In genomic region chr2:183186766-183187165, GRCh38 we compare ENCODE assay signal across 18 cellular contexts.
DNase-seq lines count a peak whose midpoint lies in the region; ATAC-seq, FAIRE-seq and TF ChIP-seq lines count a peak whose summit lies in the region.
"Had no signal": no experiment of that assay in that cellular context is flagged by ENCODE, and none has a peak within 500 bp of the region (broad histone marks: within the 10 kb centered on the region; RNA-seq: fewer than 3 reads in every experiment).

No MANE protein-coding gene starts in this region.

- H3K9me3 Mint-ChIP-seq in stimulated activated naive CD8-positive, alpha-beta T cell treated with anti-CD3 and anti-CD28 coated beads, Interleukin-15, amount 100 ng/mL, for 72 hours, result peaks cover 15 to 24% of the 10 kb centered on the region in 2 donors
- peaks cover 22% of the 10 kb centered on the region for H3K9me3 Mint-ChIP-seq in activated T-helper 1 cell treated with anti-CD3 and anti-CD28 coated beads, Interleukin-12 subunit alpha, Interleukin-12 subunit beta, Interleukin-2, Interleukin-4 antibody, amounts not matched to agents 30 ng/mL and 10 ng/mL and 1 ng/mL, durations not matched to agents 14 hours and 24 hours and 36 hours
- H3K9me3 Mint-ChIP-seq in activated naive CD8-positive, alpha-beta T cell treated with anti-CD3 and anti-CD28 coated beads, Interleukin-2, amount 50 U/mL, for 24 hours, result peaks cover 23% of the 10 kb centered on the region

- peak overlapping the region in 1 of 2 donors; percentile 20 for H3K4me3 Mint-ChIP-seq in stimulated activated naive CD8-positive, alpha-beta T cell treated with anti-CD3 and anti-CD28 coated beads, Interleukin-15, amount 100 ng/mL, for 72 hours
- no peak overlapping the region for H3K4me3 Mint-ChIP-seq in activated T-helper 1 cell treated with anti-CD3 and anti-CD28 coated beads, Interleukin-12 subunit alpha, Interleukin-12 subunit beta, Interleukin-2, Interleukin-4 antibody, amounts not matched to agents 30 ng/mL and 10 ng/mL and 1 ng/mL, durations not matched to agents 14 hours and 24 hours and 36 hours
- peak overlapping the region; percentile 28 for H3K4me3 Mint-ChIP-seq in activated naive CD8-positive, alpha-beta T cell treated with anti-CD3 and anti-CD28 coated beads, Interleukin-2, amount 50 U/mL, for 24 hours
- H3K4me3 Mint-ChIP-seq: CD4-positive, CD25-positive, alpha-beta regulatory T cell; CD8-positive, alpha-beta memory T cell; GM23338; H9 had no signal

- H3K4me3 ChIP-seq in H7 (ENCODE audit: insufficient read depth, low read depth, low read length), result no peak overlapping the region
- H3K4me3 ChIP-seq: GM23338 had no signal

- peaks cover 4% of the 10 kb centered on the region for H3K36me3 ChIP-seq in H7 (replicated peaks; ENCODE audit: control insufficient read depth, insufficient read depth, low read length)
- H3K36me3 ChIP-seq: BE2C had no signal

- no peaks in the 10 kb centered on the region for H3K27me3 ChIP-seq in H7 (ENCODE audit: control insufficient read depth, insufficient read depth, low read length)
- H3K27me3 ChIP-seq: BE2C had no signal

- DNase-seq in stimulated activated naive CD8-positive, alpha-beta T cell treated with anti-CD3 and anti-CD28 coated beads, Interleukin-15, Interleukin-2, amounts not matched to agents 100 U/mL and 50 U/mL, for 24 hours, result no peak
- no peak for DNase-seq in stimulated activated naive CD8-positive, alpha-beta T cell treated with anti-CD3 and anti-CD28 coated beads, Interleukin-15, amount 100 ng/mL, for 72 hours
- DNase-seq in activated T-helper 1 cell treated with anti-CD3 and anti-CD28 coated beads, Interleukin-12 subunit alpha, Interleukin-12 subunit beta, Interleukin-2, Interleukin-4 antibody, amounts not matched to agents 30 ng/mL and 10 ng/mL and 1 ng/mL, durations not matched to agents 14 hours and 24 hours and 36 hours (ENCODE audit: low spot score), result no peak
- DNase-seq in activated naive CD8-positive, alpha-beta T cell treated with anti-CD3 and anti-CD28 coated beads, Interleukin-2, amount 50 U/mL, for 24 hours, result no peak
- DNase-seq in H7, result no peak
- no peak for DNase-seq in GM19239 (ENCODE audit: insufficient read length, low spot score)
- no peak for DNase-seq in H54 (ENCODE audit: insufficient read length, low spot score)
- DNase-seq: ACHN; BE2C; C1 segment of cervical spinal cord; CD4-positive, CD25-positive, alpha-beta regulatory T cell; CD8-positive, alpha-beta memory T cell; COR-L47; H9 had no signal

- no peaks in the 10 kb centered on the region for H3K27me3 Mint-ChIP-seq in stimulated activated naive CD8-positive, alpha-beta T cell treated with anti-CD3 and anti-CD28 coated beads, Interleukin-15, amount 100 ng/mL, for 72 hours
- no peaks in the 10 kb centered on the region for H3K27me3 Mint-ChIP-seq in activated T-helper 1 cell treated with anti-CD3 and anti-CD28 coated beads, Interleukin-12 subunit alpha, Interleukin-12 subunit beta, Interleukin-2, Interleukin-4 antibody, amounts not matched to agents 30 ng/mL and 10 ng/mL and 1 ng/mL, durations not matched to agents 14 hours and 24 hours and 36 hours (ENCODE audit: insufficient read depth)
- no peaks in the 10 kb centered on the region for H3K27me3 Mint-ChIP-seq in activated naive CD8-positive, alpha-beta T cell treated with anti-CD3 and anti-CD28 coated beads, Interleukin-2, amount 50 U/mL, for 24 hours
- H3K27me3 Mint-ChIP-seq: CD4-positive, CD25-positive, alpha-beta regulatory T cell; CD8-positive, alpha-beta memory T cell had no signal

- peaks cover 30% of the 10 kb centered on the region for H3K4me1 Mint-ChIP-seq in stimulated activated naive CD8-positive, alpha-beta T cell treated with anti-CD3 and anti-CD28 coated beads, Interleukin-15, amount 100 ng/mL, for 72 hours
- peaks cover 8% of the 10 kb centered on the region for H3K4me1 Mint-ChIP-seq in activated T-helper 1 cell treated with anti-CD3 and anti-CD28 coated beads, Interleukin-12 subunit alpha, Interleukin-12 subunit beta, Interleukin-2, Interleukin-4 antibody, amounts not matched to agents 30 ng/mL and 10 ng/mL and 1 ng/mL, durations not matched to agents 14 hours and 24 hours and 36 hours (ENCODE audit: low read depth)
- peaks cover 29% of the 10 kb centered on the region for H3K4me1 Mint-ChIP-seq in activated naive CD8-positive, alpha-beta T cell treated with anti-CD3 and anti-CD28 coated beads, Interleukin-2, amount 50 U/mL, for 24 hours

- intact Hi-C loops in activated T-helper 1 cell treated with anti-CD3 and anti-CD28 coated beads, Interleukin-12 subunit alpha, Interleukin-12 subunit beta, Interleukin-2, Interleukin-4 antibody, amounts not matched to agents 30 ng/mL and 10 ng/mL and 1 ng/mL, durations not matched to agents 14 hours and 24 hours and 36 hours (cut with micrococcal nuclease), result no loop called here

- ATAC-seq in stimulated activated naive CD8-positive, alpha-beta T cell treated with anti-CD3 and anti-CD28 coated beads, Interleukin-15, Interleukin-2, amounts not matched to agents 100 U/mL and 50 U/mL, for 24 hours, result peak; percentile 66
- ATAC-seq in stimulated activated naive CD8-positive, alpha-beta T cell treated with anti-CD3 and anti-CD28 coated beads, Interleukin-15, amount 100 ng/mL, for 72 hours, result no peak
- peak; percentile 77 for ATAC-seq in activated naive CD8-positive, alpha-beta T cell treated with anti-CD3 and anti-CD28 coated beads, Interleukin-2, amount 50 U/mL, for 24 hours
- ATAC-seq: HepG2 had no signal

- no peak overlapping the region for H3K27ac Mint-ChIP-seq in stimulated activated naive CD8-positive, alpha-beta T cell treated with anti-CD3 and anti-CD28 coated beads, Interleukin-15, amount 100 ng/mL, for 72 hours
- peak overlapping the region; percentile 24 for H3K27ac Mint-ChIP-seq in activated T-helper 1 cell treated with anti-CD3 and anti-CD28 coated beads, Interleukin-12 subunit alpha, Interleukin-12 subunit beta, Interleukin-2, Interleukin-4 antibody, amounts not matched to agents 30 ng/mL and 10 ng/mL and 1 ng/mL, durations not matched to agents 14 hours and 24 hours and 36 hours
- H3K27ac Mint-ChIP-seq in activated naive CD8-positive, alpha-beta T cell treated with anti-CD3 and anti-CD28 coated beads, Interleukin-2, amount 50 U/mL, for 24 hours, result peak overlapping the region; percentile 81
- H3K27ac Mint-ChIP-seq: H9 had no signal

- FAIRE-seq in GM19239 (lab: Jason Lieb, UNC) (no peak), H54 (lab: Jason Lieb, UNC) (no peak)
- FAIRE-seq: A204.1, GM12891, HepG2 had no signal

- peaks cover 44% of the 10 kb centered on the region for H3K36me3 Mint-ChIP-seq in activated T-helper 1 cell treated with anti-CD3 and anti-CD28 coated beads, Interleukin-12 subunit alpha, Interleukin-12 subunit beta, Interleukin-2, Interleukin-4 antibody, amounts not matched to agents 30 ng/mL and 10 ng/mL and 1 ng/mL, durations not matched to agents 14 hours and 24 hours and 36 hours (ENCODE audit: low read depth)
- peaks cover 84% of the 10 kb centered on the region for H3K36me3 Mint-ChIP-seq in activated naive CD8-positive, alpha-beta T cell treated with anti-CD3 and anti-CD28 coated beads, Interleukin-2, amount 50 U/mL, for 24 hours (ENCODE audit: low read depth)

- TF ChIP-seq POLR2A in H54 (IDR thresholded peaks at IDR 0.05; ENCODE audit: low read depth, low read length), result no peak

Comparison
In these comparisons a context has a peak if more than half of its experiments do, and no peak if none do; other contexts are left out.
1. H3K27ac Mint-ChIP-seq: peak in activated T-helper 1 cell treated with anti-CD3 and anti-CD28 coated beads, Interleukin-12 subunit alpha, Interleukin-12 subunit beta, Interleukin-2, Interleukin-4 antibody, amounts not matched to agents 30 ng/mL and 10 ng/mL and 1 ng/mL, durations not matched to agents 14 hours and 24 hours and 36 hours (single experiment) and activated naive CD8-positive, alpha-beta T cell treated with anti-CD3 and anti-CD28 coated beads, Interleukin-2, amount 50 U/mL, for 24 hours (single experiment); none in stimulated activated naive CD8-positive, alpha-beta T cell treated with anti-CD3 and anti-CD28 coated beads, Interleukin-15, amount 100 ng/mL, for 72 hours (0 of 2).